9 cellular contexts compared by ENCODE assay signal in the genomic region with DNA sequence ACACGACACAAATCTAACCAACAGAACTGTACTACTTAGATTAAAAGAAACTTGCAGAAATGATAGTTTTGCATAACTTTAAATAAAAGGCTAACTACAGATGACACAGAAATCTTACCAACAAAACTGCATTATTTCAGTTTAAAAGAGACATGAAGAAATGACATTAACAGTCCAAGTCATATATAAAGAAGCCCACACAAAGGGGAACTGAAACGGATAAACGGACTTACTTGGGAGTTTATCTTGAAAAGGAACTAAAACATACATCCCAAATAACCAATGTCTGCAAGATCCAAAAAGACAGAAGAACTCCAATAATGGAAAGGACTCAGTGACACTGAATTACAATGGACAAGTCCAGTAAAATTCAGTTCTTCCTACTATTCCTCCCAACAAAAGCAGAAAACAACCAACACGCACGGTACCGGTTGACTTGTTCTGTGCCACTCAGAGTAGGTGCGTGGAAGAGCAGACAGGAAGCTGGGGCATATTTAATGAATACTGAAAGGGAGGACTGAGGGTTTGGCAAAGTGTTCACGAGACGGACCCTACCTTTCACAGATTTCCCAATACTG. TPM values are rescaled to one million over a fixed set of nuclear protein-coding genes. Genes with fewer than 3 reads are reported as not detected.
DNase-seq lines count a peak whose midpoint lies in the region; ATAC-seq, FAIRE-seq and TF ChIP-seq lines count a peak whose summit lies in the region.
"Had no signal": no experiment of that assay in that cellular context is flagged by ENCODE, and none has a peak within 500 bp of the region (broad histone marks: within the 10 kb centered on the region; RNA-seq: fewer than 3 reads in every experiment).

No MANE protein-coding gene starts in this region.

- H3K27me3 ChIP-seq in MG63 (no peaks in the 10 kb centered on the region), keratinocyte (ENCODE audit: control insufficient read depth, extremely low read depth, insufficient read depth, low read length) (peaks cover 7% of the 10 kb centered on the region)

- no peak overlapping the region for H3K9ac ChIP-seq in keratinocyte (ENCODE audit: control insufficient read depth, extremely low read depth, insufficient read depth, low read length)

- H3K9me1 ChIP-seq in keratinocyte (ENCODE audit: control insufficient read depth, extremely low read depth, insufficient read depth, low read length), result no peaks in the 10 kb centered on the region

- dilution Hi-C loops in keratinocyte (cut with MboI; ENCODE audit: extremely low pct_ligation_motif_present, low sequenced_read_pairs), result no loop called here

- H4K20me1 ChIP-seq in keratinocyte (ENCODE audit: control insufficient read depth, extremely low read depth, insufficient read depth, low read length), result no peaks in the 10 kb centered on the region

- TF ChIP-seq CTCF in astrocyte of the spinal cord (IDR thresholded peaks at IDR 0.05; ENCODE audit: low read depth, low read length), result no peak
- TF ChIP-seq CTCF in keratinocyte (optimal IDR thresholded peaks at IDR 0.05 in 1 of 3, IDR thresholded peaks at IDR 0.05 in 1 of 3, conservative IDR thresholded peaks at IDR 0.05 in 1 of 3; ENCODE audit: extremely low read depth in 1 of 3, insufficient read depth in 2 of 3, low read length in 3 of 3), result no peak

- H3K36me3 ChIP-seq in MG63 (no peaks in the 10 kb centered on the region), keratinocyte (ENCODE audit: control insufficient read depth in 2 of 2, extremely low read depth in 1 of 2, insufficient read depth in 2 of 2, low read length in 2 of 2) (no peaks in the 10 kb centered on the region)

- in situ Hi-C loops in astrocyte of the spinal cord (cut with HindIII; ENCODE audit: low sequenced_read_pairs), result no loop called here

- peak overlapping the region; percentile 56 for H3K4me3 ChIP-seq in MG63
- H3K4me3 ChIP-seq in astrocyte of the spinal cord (ENCODE audit: low read depth, low read length), result peak overlapping the region; percentile 50
- H3K4me3 ChIP-seq in keratinocyte (ENCODE audit: control insufficient read depth in 2 of 3, extremely low read depth in 1 of 3, insufficient read depth in 2 of 3, low read depth in 1 of 3, low read length in 3 of 3), result peak overlapping the region in 2 of 3 experiments; percentile 50 to 65

- DNase-seq in GM12892 (ENCODE audit: insufficient read length) (peak; percentile 8), MG63 (no peak), astrocyte of the spinal cord (ENCODE audit: low read depth, low spot score) (no peak), keratinocyte (ENCODE audit: low read depth, low spot score) (no peak), HK-2 (ENCODE audit: unreplicated experiment) (no peak), T1000 (lab: John Stamatoyannopoulos, UW) (no peak)
- DNase-seq in stimulated activated naive CD8-positive, alpha-beta T cell treated with anti-CD3 and anti-CD28 coated beads, Interleukin-15, Interleukin-2, amounts not matched to agents 100 U/mL and 50 U/mL, for 24 hours, result no peak

- H2AFZ ChIP-seq in keratinocyte (ENCODE audit: control insufficient read depth, low read length), result peak overlapping the region; percentile 90

- peak; percentile 38 for FAIRE-seq in GM12892 (lab: Jason Lieb, UNC)
- no peak for FAIRE-seq in keratinocyte (lab: Jason Lieb, UNC)

- ATAC-seq in GM21717 (IDR thresholded peaks at IDR 0.05; ENCODE audit: unreplicated experiment), result peak; percentile 60
- ATAC-seq in stimulated activated naive CD8-positive, alpha-beta T cell treated with anti-CD3 and anti-CD28 coated beads, Interleukin-15, Interleukin-2, amounts not matched to agents 100 U/mL and 50 U/mL, for 24 hours, result peak; percentile 25

- H3K79me2 ChIP-seq in keratinocyte (ENCODE audit: control insufficient read depth, insufficient read depth, low read length), result no peaks in the 10 kb centered on the region

- no peak overlapping the region for H3K27ac ChIP-seq in keratinocyte (ENCODE audit: control insufficient read depth, insufficient read depth, low read length)
- H3K27ac ChIP-seq: SK-N-MC had no signal

- H3K4me2 ChIP-seq in keratinocyte (ENCODE audit: control insufficient read depth, extremely low read depth, insufficient read depth, low read depth, low read length), result peak overlapping the region; percentile 79

- H3K9me3 ChIP-seq in MG63 (peaks cover 3% of the 10 kb centered on the region; the same call in 1 of the 2 replicates), keratinocyte (ENCODE audit: control insufficient read depth, low read depth, low read length) (no peaks in the 10 kb centered on the region)

- no peak for TF ChIP-seq POLR2A in GM12892 (IDR thresholded peaks at IDR 0.05; ENCODE audit: low read depth, low read length)

- H3K4me1 ChIP-seq in keratinocyte (ENCODE audit: control insufficient read depth, extremely low read depth, insufficient read depth, low read length), result no peaks in the 10 kb centered on the region

RNA-seq across cellular contexts. Expression of gene CPM, which starts 0.8 kb away (rescaled TPM):
- polyA plus RNA-seq in GM12892 (2012; ENCODE audit: missing spikeins), result 0.45 TPM
- 1.7 and 4.6 TPM in 2 replicates for total RNA-seq in MG63 (2014; rRNA removed; shearing (Covaris generic); ENCODE audit: low replicate concordance)
- polyA plus RNA-seq in keratinocyte, result 1.3 to 2.7 TPM (median 2.5 TPM) in 3 replicates
- polyA plus RNA-seq in keratinocyte (2011; ENCODE audit: low read depth), result 8.7 TPM
- 2.0 and 2.5 TPM in 2 replicates for polyA plus RNA-seq in keratinocyte (2011; cell fraction: cytosol; rRNA removed)
- 1.9 and 2.1 TPM in 2 replicates for polyA plus RNA-seq in keratinocyte (2011; cell fraction: nucleus; rRNA removed)
- polyA plus RNA-seq in keratinocyte (2012; ENCODE audit: low replicate concordance), result 1.6 and 6.1 TPM in 2 replicates
- 1.5 to 3.6 TPM (median 2.1 TPM) in 3 replicates for polyA minus RNA-seq in keratinocyte
- 3.3 TPM for polyA minus RNA-seq in keratinocyte (2011; cell fraction: cytosol; rRNA and poly(A)+ RNA removed)
- polyA minus RNA-seq in keratinocyte (2011; cell fraction: nucleus; rRNA and poly(A)+ RNA removed), result 1.5 and 1.6 TPM in 2 replicates
